21 cellular contexts compared by ENCODE assay signal in the genomic region with DNA sequence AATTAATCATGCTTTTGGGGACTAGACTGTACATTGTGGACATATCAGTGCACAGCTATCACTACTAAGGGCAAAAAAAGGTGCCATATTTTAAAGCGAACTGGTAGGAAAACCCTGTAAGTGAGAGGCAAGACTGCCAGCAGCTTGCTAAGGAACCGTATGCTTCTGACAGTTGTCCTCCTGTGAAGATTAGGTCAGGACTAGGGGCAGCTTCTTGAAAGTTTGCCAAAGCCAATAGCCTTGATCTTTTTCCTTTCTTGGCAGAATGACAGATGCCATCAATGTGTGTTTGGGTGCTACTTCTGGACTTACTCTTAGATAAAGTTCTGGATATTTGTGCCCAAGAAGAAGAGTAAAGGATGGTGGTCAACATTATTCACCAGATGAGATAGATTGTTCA.
"Had no signal": no experiment of that assay in that cellular context is flagged by ENCODE, and none has a peak within 500 bp of the region (broad histone marks: within the 10 kb centered on the region; RNA-seq: fewer than 3 reads in every experiment).

No MANE protein-coding gene starts in this region.

- H3K4me1 ChIP-seq: breast epithelium had no signal

- H3K27me3 ChIP-seq: breast epithelium had no signal

- H3K27ac ChIP-seq: breast epithelium had no signal

- H3K36me3 ChIP-seq: breast epithelium, thoracic aorta had no signal

- H3K4me3 ChIP-seq: breast epithelium, thoracic aorta had no signal

- H3K9ac ChIP-seq: SK-N-SH had no signal

- ATAC-seq: naive thymus-derived CD8-positive, alpha-beta T cell; stimulated activated naive CD8-positive, alpha-beta T cell treated with anti-CD3 and anti-CD28 coated beads, Interleukin-15, amount 100 ng/mL, for 72 hours; T-cell had no signal

- H3K9me3 ChIP-seq: breast epithelium, SK-N-SH, thoracic aorta had no signal

- DNase-seq: activated CD4-positive, alpha-beta T cell treated with anti-CD3 and anti-CD28 coated beads, Interleukin-2, amount 50 U/mL, for 1 hour; activated CD4-positive, CD25-positive, alpha-beta regulatory T cell treated with anti-CD3 and anti-CD28 coated beads, Interleukin-2, amount 50 U/mL, for 72 hours; activated CD8-positive, alpha-beta memory T cell treated with anti-CD3 and anti-CD28 coated beads, Interleukin-2, amount 50 U/mL, for 4 hours; activated effector memory CD4-positive, alpha-beta T cell treated with Interleukin-2 at 50 U/mL for 16 hours; activated T-cell treated with anti-CD3 and anti-CD28 coated beads, Interleukin-2, amount 50 U/mL, for 48 hours; cerebellar nuclear complex; effector CD4-positive, alpha-beta T cell; immature natural killer cell; kidney glomerular epithelial cell; mesendoderm; naive thymus-derived CD8-positive, alpha-beta T cell; posterior cingulate gyrus; retina; SK-N-SH; small intestine; stimulated activated CD4-positive, alpha-beta T cell treated with anti-CD3 and anti-CD28 coated beads, Interleukin-15, amount 100 ng/mL, for 24 hours; stimulated activated CD4-positive, alpha-beta T cell treated with anti-CD3 and anti-CD28 coated beads, Interleukin-2, amount 100 ng/mL, for 48 hours; stimulated activated naive CD8-positive, alpha-beta T cell treated with anti-CD3 and anti-CD28 coated beads, Interleukin-15, amount 100 ng/mL, for 72 hours; T-cell had no signal
